In the genomic region with DNA sequence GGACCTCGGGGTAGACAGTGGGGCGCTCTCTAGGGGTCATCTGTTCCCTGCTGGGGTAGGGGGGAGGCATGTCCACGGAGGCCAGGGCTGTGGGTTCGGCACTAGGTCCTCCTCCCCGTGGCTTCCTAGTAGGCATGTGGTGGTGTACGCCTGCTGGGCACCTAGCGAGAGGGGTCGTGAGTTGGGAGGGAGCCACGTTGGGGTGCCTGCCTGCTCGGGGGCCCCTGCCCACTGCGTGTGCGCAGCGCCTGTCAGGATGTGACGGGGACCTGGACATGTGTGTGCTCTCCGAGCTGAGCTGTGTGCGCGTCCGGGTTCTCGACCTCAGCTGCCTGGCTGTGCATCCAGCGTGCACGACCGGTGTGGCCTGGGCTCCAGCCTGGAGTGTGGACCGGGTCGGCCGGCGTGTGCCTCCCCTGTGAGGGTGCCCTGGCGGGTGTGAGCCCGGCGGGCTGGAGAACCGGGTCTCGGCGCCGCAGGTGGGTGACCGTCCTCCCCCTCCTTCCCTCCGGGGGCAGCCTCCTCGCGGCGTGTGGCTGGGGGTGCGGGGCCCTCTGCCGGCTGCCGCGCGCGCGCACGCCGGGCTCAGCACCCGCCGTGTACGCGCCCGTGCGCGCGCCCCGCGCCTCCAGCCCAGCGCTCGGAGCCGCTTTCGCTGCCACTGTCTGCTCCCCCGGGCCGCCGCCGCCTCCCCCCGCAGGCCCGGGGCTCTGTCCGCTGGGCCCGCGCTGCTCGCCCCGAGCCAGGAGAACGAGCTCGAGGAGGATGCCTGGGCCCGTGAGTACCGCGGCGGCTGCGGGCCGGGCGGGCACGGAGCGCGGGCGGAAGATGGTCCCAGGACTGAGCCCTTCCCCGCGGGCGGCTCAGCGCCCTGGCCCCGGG, we compare ENCODE assay signal across 1 cellular context.
A peak's percentile ranks its signal among the peaks of the same experiment; 100 is the strongest.
TF ChIP-seq lines count a peak whose summit lies in the region.

A gene with protein sequence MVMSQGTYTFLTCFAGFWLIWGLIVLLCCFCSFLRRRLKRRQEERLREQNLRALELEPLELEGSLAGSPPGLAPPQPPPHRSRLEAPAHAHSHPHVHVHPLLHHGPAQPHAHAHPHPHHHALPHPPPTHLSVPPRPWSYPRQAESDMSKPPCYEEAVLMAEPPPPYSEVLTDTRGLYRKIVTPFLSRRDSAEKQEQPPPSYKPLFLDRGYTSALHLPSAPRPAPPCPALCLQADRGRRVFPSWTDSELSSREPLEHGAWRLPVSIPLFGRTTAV (plus strand): TSS at position 631 of the 882 bp plus-strand sequence. CDS start 8,254 bp downstream, outside the sequence.

TF ChIP-seq in K562, 482 proteins besides CTCF, POLR2A, EP300 and RAD21 (continued from another document and continues in another):
- TF ChIP-seq, protein P1, sequence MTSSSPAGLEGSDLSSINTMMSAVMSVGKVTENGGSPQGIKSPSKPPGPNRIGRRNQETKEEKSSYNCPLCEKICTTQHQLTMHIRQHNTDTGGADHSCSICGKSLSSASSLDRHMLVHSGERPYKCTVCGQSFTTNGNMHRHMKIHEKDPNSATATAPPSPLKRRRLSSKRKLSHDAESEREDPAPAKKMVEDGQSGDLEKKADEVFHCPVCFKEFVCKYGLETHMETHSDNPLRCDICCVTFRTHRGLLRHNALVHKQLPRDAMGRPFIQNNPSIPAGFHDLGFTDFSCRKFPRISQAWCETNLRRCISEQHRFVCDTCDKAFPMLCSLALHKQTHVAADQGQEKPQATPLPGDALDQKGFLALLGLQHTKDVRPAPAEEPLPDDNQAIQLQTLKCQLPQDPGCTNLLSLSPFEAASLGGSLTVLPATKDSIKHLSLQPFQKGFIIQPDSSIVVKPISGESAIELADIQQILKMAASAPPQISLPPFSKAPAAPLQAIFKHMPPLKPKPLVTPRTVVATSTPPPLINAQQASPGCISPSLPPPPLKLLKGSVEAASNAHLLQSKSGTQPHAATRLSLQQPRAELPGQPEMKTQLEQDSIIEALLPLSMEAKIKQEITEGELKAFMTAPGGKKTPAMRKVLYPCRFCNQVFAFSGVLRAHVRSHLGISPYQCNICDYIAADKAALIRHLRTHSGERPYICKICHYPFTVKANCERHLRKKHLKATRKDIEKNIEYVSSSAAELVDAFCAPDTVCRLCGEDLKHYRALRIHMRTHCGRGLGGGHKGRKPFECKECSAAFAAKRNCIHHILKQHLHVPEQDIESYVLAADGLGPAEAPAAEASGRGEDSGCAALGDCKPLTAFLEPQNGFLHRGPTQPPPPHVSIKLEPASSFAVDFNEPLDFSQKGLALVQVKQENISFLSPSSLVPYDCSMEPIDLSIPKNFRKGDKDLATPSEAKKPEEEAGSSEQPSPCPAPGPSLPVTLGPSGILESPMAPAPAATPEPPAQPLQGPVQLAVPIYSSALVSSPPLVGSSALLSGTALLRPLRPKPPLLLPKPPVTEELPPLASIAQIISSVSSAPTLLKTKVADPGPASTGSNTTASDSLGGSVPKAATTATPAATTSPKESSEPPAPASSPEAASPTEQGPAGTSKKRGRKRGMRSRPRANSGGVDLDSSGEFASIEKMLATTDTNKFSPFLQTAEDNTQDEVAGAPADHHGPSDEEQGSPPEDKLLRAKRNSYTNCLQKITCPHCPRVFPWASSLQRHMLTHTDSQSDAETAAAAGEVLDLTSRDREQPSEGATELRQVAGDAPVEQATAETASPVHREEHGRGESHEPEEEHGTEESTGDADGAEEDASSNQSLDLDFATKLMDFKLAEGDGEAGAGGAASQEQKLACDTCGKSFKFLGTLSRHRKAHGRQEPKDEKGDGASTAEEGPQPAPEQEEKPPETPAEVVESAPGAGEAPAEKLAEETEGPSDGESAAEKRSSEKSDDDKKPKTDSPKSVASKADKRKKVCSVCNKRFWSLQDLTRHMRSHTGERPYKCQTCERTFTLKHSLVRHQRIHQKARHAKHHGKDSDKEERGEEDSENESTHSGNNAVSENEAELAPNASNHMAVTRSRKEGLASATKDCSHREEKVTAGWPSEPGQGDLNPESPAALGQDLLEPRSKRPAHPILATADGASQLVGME (CRISPR knock-in tag; IDR thresholded peaks at IDR 0.05) = 0 out of 2 replicates have a peak, but pooled peaks have one; percentile 6
- TF ChIP-seq, protein P2, sequence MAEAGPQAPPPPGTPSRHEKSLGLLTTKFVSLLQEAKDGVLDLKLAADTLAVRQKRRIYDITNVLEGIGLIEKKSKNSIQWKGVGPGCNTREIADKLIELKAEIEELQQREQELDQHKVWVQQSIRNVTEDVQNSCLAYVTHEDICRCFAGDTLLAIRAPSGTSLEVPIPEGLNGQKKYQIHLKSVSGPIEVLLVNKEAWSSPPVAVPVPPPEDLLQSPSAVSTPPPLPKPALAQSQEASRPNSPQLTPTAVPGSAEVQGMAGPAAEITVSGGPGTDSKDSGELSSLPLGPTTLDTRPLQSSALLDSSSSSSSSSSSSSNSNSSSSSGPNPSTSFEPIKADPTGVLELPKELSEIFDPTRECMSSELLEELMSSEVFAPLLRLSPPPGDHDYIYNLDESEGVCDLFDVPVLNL (CRISPR knock-in tag; IDR thresholded peaks at IDR 0.05; ENCODE audit: low read depth) = peak; percentile 59; the same call in 1 of the 2 replicates
- TF ChIP-seq ZFP36 (IDR thresholded peaks at IDR 0.05; ENCODE audit: low read depth, low read length, partially characterized antibody) (no peak), ETV5 (CRISPR knock-in tag; IDR thresholded peaks at IDR 0.05; ENCODE audit: low read depth) (no peak), ZNF668 (CRISPR knock-in tag; IDR thresholded peaks at IDR 0.05) (no peak), CBX1 (IDR thresholded peaks at IDR 0.05; ENCODE audit: low read depth) (peak; percentile 97), JUNB (CRISPR knock-in tag; conservative IDR thresholded peaks at IDR 0.05) (no peak), ZBTB7A (IDR thresholded peaks at IDR 0.05; ENCODE audit: borderline replicate concordance, control insufficient read depth, low read depth, low read length) (peak; percentile 24; the same call in 1 of the 2 replicates), GATAD2B (IDR thresholded peaks at IDR 0.05; ENCODE audit: borderline replicate concordance) (peak; percentile 79; the same call in 1 of the 2 replicates), E2F3 (CRISPR knock-in tag; IDR thresholded peaks at IDR 0.05) (no peak), ZNF778 (CRISPR knock-in tag; IDR thresholded peaks at IDR 0.05) (no peak), PHF21A (IDR thresholded peaks at IDR 0.05; ENCODE audit: borderline replicate concordance, low read depth) (no peak), ATF1 (CRISPR knock-in tag; IDR thresholded peaks at IDR 0.05) (0 out of 2 replicates have a peak, but pooled peaks have one; percentile 2), ATF1 (tag; IDR thresholded peaks at IDR 0.05) (0 out of 2 replicates have a peak, but pooled peaks have one; percentile 10), TEAD1 (CRISPR knock-in tag; IDR thresholded peaks at IDR 0.05) (0 out of 4 replicates have a peak, but pooled peaks of 1 of the 2 experiments have one; percentile 43), TARDBP (IDR thresholded peaks at IDR 0.05) (no peak), ZNF263 (CRISPR knock-in tag; IDR thresholded peaks at IDR 0.05; ENCODE audit: borderline replicate concordance) (0 out of 2 replicates have a peak, but pooled peaks have one; percentile 39), RNF2 (IDR thresholded peaks at IDR 0.05) (peak; percentile 45; the same call in 1 of the 2 replicates), DMBX1 (CRISPR knock-in tag; IDR thresholded peaks at IDR 0.05; ENCODE audit: borderline replicate concordance) (peak; percentile 78; the same call in 1 of the 2 replicates), KLF1 (tag; IDR thresholded peaks at IDR 0.05) (no peak), CXXC5 (CRISPR knock-in tag; IDR thresholded peaks at IDR 0.05) (peak; percentile 77), KLF13 (tag; IDR thresholded peaks at IDR 0.05; ENCODE audit: borderline replicate concordance, low read depth) (no peak), ZNF77 (CRISPR knock-in tag; IDR thresholded peaks at IDR 0.05) (peak; percentile 90; the same call in 1 of the 2 replicates), MYNN (IDR thresholded peaks at IDR 0.05) (no peak; the same call in 1 of the 2 replicates), MYNN (CRISPR knock-in tag; IDR thresholded peaks at IDR 0.05) (no peak), MAFF (IDR thresholded peaks at IDR 0.05; ENCODE audit: low read length) (no peak), IFI16 (CRISPR knock-in tag; IDR thresholded peaks at IDR 0.05) (no peak), BRF1 (IDR thresholded peaks at IDR 0.05; ENCODE audit: borderline replicate concordance, extremely low read depth, insufficient read length) (no peak)
- TF ChIP-seq, protein P3, sequence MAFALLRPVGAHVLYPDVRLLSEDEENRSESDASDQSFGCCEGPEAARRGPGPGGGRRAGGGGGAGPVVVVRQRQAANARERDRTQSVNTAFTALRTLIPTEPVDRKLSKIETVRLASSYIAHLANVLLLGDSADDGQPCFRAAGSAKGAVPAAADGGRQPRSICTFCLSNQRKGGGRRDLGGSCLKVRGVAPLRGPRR (CRISPR knock-in tag; IDR thresholded peaks at IDR 0.05) = no peak
- TF ChIP-seq, protein P4, sequence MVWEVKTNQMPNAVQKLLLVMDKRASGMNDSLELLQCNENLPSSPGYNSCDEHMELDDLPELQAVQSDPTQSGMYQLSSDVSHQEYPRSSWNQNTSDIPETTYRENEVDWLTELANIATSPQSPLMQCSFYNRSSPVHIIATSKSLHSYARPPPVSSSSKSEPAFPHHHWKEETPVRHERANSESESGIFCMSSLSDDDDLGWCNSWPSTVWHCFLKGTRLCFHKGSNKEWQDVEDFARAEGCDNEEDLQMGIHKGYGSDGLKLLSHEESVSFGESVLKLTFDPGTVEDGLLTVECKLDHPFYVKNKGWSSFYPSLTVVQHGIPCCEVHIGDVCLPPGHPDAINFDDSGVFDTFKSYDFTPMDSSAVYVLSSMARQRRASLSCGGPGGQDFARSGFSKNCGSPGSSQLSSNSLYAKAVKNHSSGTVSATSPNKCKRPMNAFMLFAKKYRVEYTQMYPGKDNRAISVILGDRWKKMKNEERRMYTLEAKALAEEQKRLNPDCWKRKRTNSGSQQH (CRISPR knock-in tag; IDR thresholded peaks at IDR 0.05) = peak; percentile 64; the same call in 1 of the 2 replicates
- TF ChIP-seq, protein P5, sequence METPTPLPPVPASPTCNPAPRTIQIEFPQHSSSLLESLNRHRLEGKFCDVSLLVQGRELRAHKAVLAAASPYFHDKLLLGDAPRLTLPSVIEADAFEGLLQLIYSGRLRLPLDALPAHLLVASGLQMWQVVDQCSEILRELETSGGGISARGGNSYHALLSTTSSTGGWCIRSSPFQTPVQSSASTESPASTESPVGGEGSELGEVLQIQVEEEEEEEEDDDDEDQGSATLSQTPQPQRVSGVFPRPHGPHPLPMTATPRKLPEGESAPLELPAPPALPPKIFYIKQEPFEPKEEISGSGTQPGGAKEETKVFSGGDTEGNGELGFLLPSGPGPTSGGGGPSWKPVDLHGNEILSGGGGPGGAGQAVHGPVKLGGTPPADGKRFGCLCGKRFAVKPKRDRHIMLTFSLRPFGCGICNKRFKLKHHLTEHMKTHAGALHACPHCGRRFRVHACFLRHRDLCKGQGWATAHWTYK (CRISPR knock-in tag; IDR thresholded peaks at IDR 0.05) = peak; percentile 73
- TF ChIP-seq, protein P6, sequence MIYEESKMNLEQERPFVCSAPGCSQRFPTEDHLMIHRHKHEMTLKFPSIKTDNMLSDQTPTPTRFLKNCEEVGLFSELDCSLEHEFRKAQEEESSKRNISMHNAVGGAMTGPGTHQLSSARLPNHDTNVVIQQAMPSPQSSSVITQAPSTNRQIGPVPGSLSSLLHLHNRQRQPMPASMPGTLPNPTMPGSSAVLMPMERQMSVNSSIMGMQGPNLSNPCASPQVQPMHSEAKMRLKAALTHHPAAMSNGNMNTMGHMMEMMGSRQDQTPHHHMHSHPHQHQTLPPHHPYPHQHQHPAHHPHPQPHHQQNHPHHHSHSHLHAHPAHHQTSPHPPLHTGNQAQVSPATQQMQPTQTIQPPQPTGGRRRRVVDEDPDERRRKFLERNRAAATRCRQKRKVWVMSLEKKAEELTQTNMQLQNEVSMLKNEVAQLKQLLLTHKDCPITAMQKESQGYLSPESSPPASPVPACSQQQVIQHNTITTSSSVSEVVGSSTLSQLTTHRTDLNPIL (CRISPR knock-in tag; IDR thresholded peaks at IDR 0.05) = peak; percentile 83; the same call in 1 of the 2 replicates
- TF ChIP-seq, protein P7, sequence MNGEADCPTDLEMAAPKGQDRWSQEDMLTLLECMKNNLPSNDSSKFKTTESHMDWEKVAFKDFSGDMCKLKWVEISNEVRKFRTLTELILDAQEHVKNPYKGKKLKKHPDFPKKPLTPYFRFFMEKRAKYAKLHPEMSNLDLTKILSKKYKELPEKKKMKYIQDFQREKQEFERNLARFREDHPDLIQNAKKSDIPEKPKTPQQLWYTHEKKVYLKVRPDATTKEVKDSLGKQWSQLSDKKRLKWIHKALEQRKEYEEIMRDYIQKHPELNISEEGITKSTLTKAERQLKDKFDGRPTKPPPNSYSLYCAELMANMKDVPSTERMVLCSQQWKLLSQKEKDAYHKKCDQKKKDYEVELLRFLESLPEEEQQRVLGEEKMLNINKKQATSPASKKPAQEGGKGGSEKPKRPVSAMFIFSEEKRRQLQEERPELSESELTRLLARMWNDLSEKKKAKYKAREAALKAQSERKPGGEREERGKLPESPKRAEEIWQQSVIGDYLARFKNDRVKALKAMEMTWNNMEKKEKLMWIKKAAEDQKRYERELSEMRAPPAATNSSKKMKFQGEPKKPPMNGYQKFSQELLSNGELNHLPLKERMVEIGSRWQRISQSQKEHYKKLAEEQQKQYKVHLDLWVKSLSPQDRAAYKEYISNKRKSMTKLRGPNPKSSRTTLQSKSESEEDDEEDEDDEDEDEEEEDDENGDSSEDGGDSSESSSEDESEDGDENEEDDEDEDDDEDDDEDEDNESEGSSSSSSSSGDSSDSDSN (IDR thresholded peaks at IDR 0.05; ENCODE audit: borderline replicate concordance in 1 of 2, low read depth in 2 of 2, low read length in 2 of 2) = peak in 1 of 2 experiments; percentile 33; a peak in 1 of 4 replicates
- TF ChIP-seq, protein P8, sequence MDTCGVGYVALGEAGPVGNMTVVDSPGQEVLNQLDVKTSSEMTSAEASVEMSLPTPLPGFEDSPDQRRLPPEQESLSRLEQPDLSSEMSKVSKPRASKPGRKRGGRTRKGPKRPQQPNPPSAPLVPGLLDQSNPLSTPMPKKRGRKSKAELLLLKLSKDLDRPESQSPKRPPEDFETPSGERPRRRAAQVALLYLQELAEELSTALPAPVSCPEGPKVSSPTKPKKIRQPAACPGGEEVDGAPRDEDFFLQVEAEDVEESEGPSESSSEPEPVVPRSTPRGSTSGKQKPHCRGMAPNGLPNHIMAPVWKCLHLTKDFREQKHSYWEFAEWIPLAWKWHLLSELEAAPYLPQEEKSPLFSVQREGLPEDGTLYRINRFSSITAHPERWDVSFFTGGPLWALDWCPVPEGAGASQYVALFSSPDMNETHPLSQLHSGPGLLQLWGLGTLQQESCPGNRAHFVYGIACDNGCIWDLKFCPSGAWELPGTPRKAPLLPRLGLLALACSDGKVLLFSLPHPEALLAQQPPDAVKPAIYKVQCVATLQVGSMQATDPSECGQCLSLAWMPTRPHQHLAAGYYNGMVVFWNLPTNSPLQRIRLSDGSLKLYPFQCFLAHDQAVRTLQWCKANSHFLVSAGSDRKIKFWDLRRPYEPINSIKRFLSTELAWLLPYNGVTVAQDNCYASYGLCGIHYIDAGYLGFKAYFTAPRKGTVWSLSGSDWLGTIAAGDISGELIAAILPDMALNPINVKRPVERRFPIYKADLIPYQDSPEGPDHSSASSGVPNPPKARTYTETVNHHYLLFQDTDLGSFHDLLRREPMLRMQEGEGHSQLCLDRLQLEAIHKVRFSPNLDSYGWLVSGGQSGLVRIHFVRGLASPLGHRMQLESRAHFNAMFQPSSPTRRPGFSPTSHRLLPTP (IDR thresholded peaks at IDR 0.05; ENCODE audit: borderline replicate concordance, extremely low read depth, insufficient read length) = no peak
- TF ChIP-seq, protein P9, sequence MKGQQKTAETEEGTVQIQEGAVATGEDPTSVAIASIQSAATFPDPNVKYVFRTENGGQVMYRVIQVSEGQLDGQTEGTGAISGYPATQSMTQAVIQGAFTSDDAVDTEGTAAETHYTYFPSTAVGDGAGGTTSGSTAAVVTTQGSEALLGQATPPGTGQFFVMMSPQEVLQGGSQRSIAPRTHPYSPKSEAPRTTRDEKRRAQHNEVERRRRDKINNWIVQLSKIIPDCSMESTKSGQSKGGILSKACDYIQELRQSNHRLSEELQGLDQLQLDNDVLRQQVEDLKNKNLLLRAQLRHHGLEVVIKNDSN (CRISPR knock-in tag; IDR thresholded peaks at IDR 0.05) = peak; percentile 33
